ENCODE assay signal across 16 cellular contexts in genomic region chr7:26439502-26440252, GRCh38.
DNase-seq lines count a peak whose midpoint lies in the region; ATAC-seq, FAIRE-seq and TF ChIP-seq lines count a peak whose summit lies in the region.
"Had no signal": no experiment of that assay in that cellular context is flagged by ENCODE, and none has a peak within 500 bp of the region (broad histone marks: within the 10 kb centered on the region; RNA-seq: fewer than 3 reads in every experiment).

No MANE protein-coding gene starts in this region.

- peaks cover 11% of the 10 kb centered on the region for H3K27me3 Mint-ChIP-seq in stimulated activated naive CD8-positive, alpha-beta T cell treated with anti-CD3 and anti-CD28 coated beads, Interleukin-15, amount 100 ng/mL, for 72 hours

- CTCF ChIA-PET in HepG2 (lab: Yijun Ruan, JAX; ENCODE audit: low intra/inter-chr PET ratio, low total read pairs), result no interaction called here

- in situ Hi-C loops in HepG2 (cut with HindIII; ENCODE audit: extremely low pct_ligation_motif_present, low pct_unique_long_range_greater_than_20kb), result no loop called here

- no peak for ATAC-seq in left ventricle myocardium superior
- ATAC-seq in stimulated activated naive CD8-positive, alpha-beta T cell treated with anti-CD3 and anti-CD28 coated beads, Interleukin-15, amount 100 ng/mL, for 72 hours, result no peak
- ATAC-seq in HepG2, result no peak
- ATAC-seq: A549; activated naive CD8-positive, alpha-beta T cell treated with anti-CD3 and anti-CD28 coated beads, Interleukin-2, amount 50 U/mL, for 24 hours; naive thymus-derived CD4-positive, alpha-beta T cell; T-helper 17 cell had no signal

- no peaks in the 10 kb centered on the region for H3K4me1 Mint-ChIP-seq in stimulated activated naive CD8-positive, alpha-beta T cell treated with anti-CD3 and anti-CD28 coated beads, Interleukin-15, amount 100 ng/mL, for 72 hours
- H3K4me1 Mint-ChIP-seq: activated naive CD8-positive, alpha-beta T cell treated with anti-CD3 and anti-CD28 coated beads, Interleukin-2, amount 50 U/mL, for 24 hours; naive thymus-derived CD4-positive, alpha-beta T cell; T-helper 17 cell had no signal

- H3K4me3 ChIP-seq in mesodermal cell (ENCODE audit: extremely low read depth, insufficient read depth, low read length, poor library complexity, severe bottlenecking), result no peak overlapping the region
- no peak overlapping the region for H3K4me3 ChIP-seq in HepG2 (replicated peaks in 1 of 3; ENCODE audit: insufficient read depth in 1 of 3, low read depth in 2 of 3, low read length in 3 of 3)
- H3K4me3 ChIP-seq: A549, dorsolateral prefrontal cortex, upper lobe of left lung had no signal

- intact Hi-C loops in left ventricle myocardium superior (cut with micrococcal nuclease), result no loop called here
- intact Hi-C loops in HepG2 (cut with micrococcal nuclease; ENCODE audit: unreplicated experiment), result no loop called here

- TF ChIP-seq EP300 in HepG2 (IDR thresholded peaks at IDR 0.05; ENCODE audit: low read depth in 2 of 2, low read length in 2 of 2), result no peak
- no peak for TF ChIP-seq EP300 in HepG2 (CRISPR knock-in tag; IDR thresholded peaks at IDR 0.05; ENCODE audit: borderline replicate concordance)

- TF ChIP-seq POLR2A in HepG2 (IDR thresholded peaks at IDR 0.05; ENCODE audit: insufficient read depth in 1 of 2, low read depth in 2 of 2, low read length in 2 of 2), result no peak

- WGBS in mesodermal cell (ENCODE audit: insufficient coverage in 2 of 2), 2 experiments, result 73 to 75% methylated on average over 5 to 6 of the region's 8 CpGs
- 11% methylated on average over 8 of the region's 8 CpGs for WGBS in HepG2 (ENCODE audit: low lambda C conversion rate)

- no peaks in the 10 kb centered on the region for H3K79me2 ChIP-seq in HepG2 (ENCODE audit: insufficient read depth, low read length)

- H3K9me3 ChIP-seq in mesodermal cell (ENCODE audit: control insufficient read depth, low read length) (peaks cover 2% of the 10 kb centered on the region), HepG2 (ENCODE audit: low read length) (no peaks in the 10 kb centered on the region)
- H3K9me3 ChIP-seq: A549, upper lobe of left lung had no signal

- TF ChIP-seq RAD21 in HepG2 (CRISPR knock-in tag; IDR thresholded peaks at IDR 0.05), result no peak

- no peak overlapping the region for H3K9ac ChIP-seq in HepG2 (ENCODE audit: insufficient read depth, low read depth, low read length)

- H3K36me3 ChIP-seq in mesodermal cell (ENCODE audit: control insufficient read depth, insufficient read depth, low read length) (no peaks in the 10 kb centered on the region), HepG2 (replicated peaks in 1 of 2; ENCODE audit: control insufficient read depth in 1 of 2, insufficient read depth in 2 of 2, low read length in 2 of 2) (no peaks in the 10 kb centered on the region)
- H3K36me3 ChIP-seq: upper lobe of left lung had no signal

- H3K27ac ChIP-seq in mesodermal cell (ENCODE audit: low read depth, low read length, severe bottlenecking) (peak overlapping the region; percentile 83), HepG2 (ENCODE audit: extremely low read length, insufficient read depth, low read length) (no peak overlapping the region)
- H3K27ac ChIP-seq: A549, dorsolateral prefrontal cortex had no signal

- no peak overlapping the region for H3K27ac Mint-ChIP-seq in stimulated activated naive CD8-positive, alpha-beta T cell treated with anti-CD3 and anti-CD28 coated beads, Interleukin-15, amount 100 ng/mL, for 72 hours
- H3K27ac Mint-ChIP-seq: activated naive CD8-positive, alpha-beta T cell treated with anti-CD3 and anti-CD28 coated beads, Interleukin-2, amount 50 U/mL, for 24 hours; naive thymus-derived CD4-positive, alpha-beta T cell; T-helper 17 cell had no signal

- H3K9me3 Mint-ChIP-seq in stimulated activated naive CD8-positive, alpha-beta T cell treated with anti-CD3 and anti-CD28 coated beads, Interleukin-15, amount 100 ng/mL, for 72 hours, result no peaks in the 10 kb centered on the region
- H3K9me3 Mint-ChIP-seq: activated naive CD8-positive, alpha-beta T cell treated with anti-CD3 and anti-CD28 coated beads, Interleukin-2, amount 50 U/mL, for 24 hours had no signal

- peaks cover 17% of the 10 kb centered on the region for H3K4me1 ChIP-seq in mesodermal cell (ENCODE audit: control insufficient read depth, insufficient read depth, low read length, poor library complexity, severe bottlenecking)
- H3K4me1 ChIP-seq in HepG2 (ENCODE audit: insufficient read depth, low read length), result no peaks in the 10 kb centered on the region
- H3K4me1 ChIP-seq: A549 had no signal

- peaks cover 0 to 11% of the 10 kb centered on the region in 2 experiments; a peak in 3 of 5 replicates for H3K27me3 ChIP-seq in HepG2 (ENCODE audit: control insufficient read depth in 1 of 2, insufficient read depth in 2 of 2, low read length in 2 of 2)
- H3K27me3 ChIP-seq: upper lobe of left lung had no signal

- H3K4me3 Mint-ChIP-seq in stimulated activated naive CD8-positive, alpha-beta T cell treated with anti-CD3 and anti-CD28 coated beads, Interleukin-15, amount 100 ng/mL, for 72 hours, result no peak overlapping the region
- H3K4me3 Mint-ChIP-seq: activated naive CD8-positive, alpha-beta T cell treated with anti-CD3 and anti-CD28 coated beads, Interleukin-2, amount 50 U/mL, for 24 hours; naive thymus-derived CD4-positive, alpha-beta T cell; T-helper 17 cell had no signal

- no TSS peak for BruUV-seq in HepG2 (replicated peaks; lab: Mats Ljungman, UMichigan)

- DNase-seq in NCI-H526 treated with DMSO at 0.1 percent for 48 hours (lab: John Stamatoyannopoulos, UW) (peak; percentile 51), NCI-H526 (lab: John Stamatoyannopoulos, UW) (no peak), NCI-H748 (lab: John Stamatoyannopoulos, UW; ENCODE audit: unreplicated experiment) (peak; percentile 69), left ventricle myocardium superior (no peak), NOMO-1 treated with dmso at 0.1 percent for 144 hours (lab: John Stamatoyannopoulos, UW; ENCODE audit: unreplicated experiment) (no peak), HepG2 (ENCODE audit: low spot score) (no peak)
- no peak for DNase-seq in stimulated activated naive CD8-positive, alpha-beta T cell treated with anti-CD3 and anti-CD28 coated beads, Interleukin-15, amount 100 ng/mL, for 72 hours
- DNase-seq: activated naive CD8-positive, alpha-beta T cell treated with anti-CD3 and anti-CD28 coated beads, Interleukin-2, amount 50 U/mL, for 24 hours; dorsolateral prefrontal cortex; naive thymus-derived CD4-positive, alpha-beta T cell; NCI-H2081 treated with DMSO at 0.1 percent for 48 hours; stimulated activated naive CD4-positive, alpha-beta T cell; T-helper 17 cell; upper lobe of left lung had no signal

- no peak overlapping the region for H3K4me2 ChIP-seq in HepG2 (ENCODE audit: low read depth, low read length)
- H3K4me2 ChIP-seq: A549 had no signal

- FAIRE-seq in HepG2 (lab: Jason Lieb, UNC), result no peak
- FAIRE-seq: A549 had no signal

- no peak overlapping the region for H2AFZ ChIP-seq in HepG2 (ENCODE audit: low read length)

- no peaks in the 10 kb centered on the region for H4K20me1 ChIP-seq in HepG2 (ENCODE audit: insufficient read depth, low read length)

- POLR2A ChIA-PET in HepG2 (lab: Yijun Ruan, JAX), result no interaction called here

- no peak for TF ChIP-seq CTCF in HepG2 (CRISPR knock-in tag; IDR thresholded peaks at IDR 0.05)

TF ChIP-seq in HepG2, 621 proteins besides CTCF, POLR2A, EP300 and RAD21 (continues in another document):
- TF ChIP-seq ZNF234 (CRISPR knock-in tag; conservative IDR thresholded peaks at IDR 0.05) (no peak), JARID2 (CRISPR knock-in tag; IDR thresholded peaks at IDR 0.05; ENCODE audit: insufficient replicate concordance) (no peak), ATF5 (CRISPR knock-in tag; IDR thresholded peaks at IDR 0.05; ENCODE audit: low read depth) (no peak), FOXA1 (IDR thresholded peaks at IDR 0.05) (no peak), FOXA1 (CRISPR knock-in tag; IDR thresholded peaks at IDR 0.05) (no peak), ZKSCAN8 (CRISPR knock-in tag; IDR thresholded peaks at IDR 0.05; ENCODE audit: borderline replicate concordance) (no peak), ZSCAN31 (CRISPR knock-in tag; IDR thresholded peaks at IDR 0.05; ENCODE audit: low read depth) (no peak), HHEX (CRISPR knock-in tag; IDR thresholded peaks at IDR 0.05) (no peak), E2F5 (CRISPR knock-in tag; conservative IDR thresholded peaks at IDR 0.05) (no peak), FOSL2 (CRISPR knock-in tag; IDR thresholded peaks at IDR 0.05) (no peak), DBP (CRISPR knock-in tag; IDR thresholded peaks at IDR 0.05; ENCODE audit: not compliant biosample characterization) (no peak), ZNF616 (CRISPR knock-in tag; IDR thresholded peaks at IDR 0.05; ENCODE audit: low read depth) (no peak), ZNF672 (CRISPR knock-in tag; IDR thresholded peaks at IDR 0.05) (no peak), SP2 (CRISPR knock-in tag; IDR thresholded peaks at IDR 0.05) (no peak), NFE2L1 (CRISPR knock-in tag; IDR thresholded peaks at IDR 0.05; ENCODE audit: borderline replicate concordance) (no peak), ZNF136 (CRISPR knock-in tag; IDR thresholded peaks at IDR 0.05; ENCODE audit: low read depth) (no peak)

Comparison
In these comparisons a context has a peak if more than half of its experiments do, and no peak if none do; other contexts are left out.
1. DNase-seq: peak in NCI-H526 treated with DMSO at 0.1 percent for 48 hours (single experiment) and NCI-H748 (single experiment); none in NCI-H526 (0 of 2), left ventricle myocardium superior (single experiment), stimulated activated naive CD8-positive, alpha-beta T cell treated with anti-CD3 and anti-CD28 coated beads, Interleukin-15, amount 100 ng/mL, for 72 hours (0 of 2), NOMO-1 treated with dmso at 0.1 percent for 144 hours (single experiment) and HepG2 (single experiment).